In the genomic region with DNA sequence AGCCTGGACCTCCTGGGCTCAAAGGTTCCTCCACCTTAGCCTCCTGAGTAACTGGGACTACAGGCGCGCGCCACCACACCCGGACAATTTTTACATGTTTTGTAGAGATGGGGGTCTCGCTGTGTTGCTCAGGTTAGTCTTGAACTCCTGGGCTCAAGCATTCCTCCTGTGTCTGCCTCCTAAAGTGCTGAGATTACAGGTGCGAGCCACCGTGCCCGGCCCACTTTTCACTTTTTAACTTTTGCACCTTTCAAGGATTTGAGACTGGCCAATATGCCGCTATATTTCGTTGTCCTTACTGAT, we compare ENCODE assay signal across 9 cellular contexts. TPM values are rescaled to one million over a fixed set of nuclear protein-coding genes. Genes with fewer than 3 reads are reported as not detected.
DNase-seq lines count a peak whose midpoint lies in the region; ATAC-seq and TF ChIP-seq lines count a peak whose summit lies in the region.
"Had no signal": no experiment of that assay in that cellular context is flagged by ENCODE, and none has a peak within 500 bp of the region (broad histone marks: within the 10 kb centered on the region; RNA-seq: fewer than 3 reads in every experiment).

No MANE protein-coding gene starts in this region.

- H3K36me3 ChIP-seq in CD4-positive, alpha-beta memory T cell (ENCODE audit: insufficient read depth, low read length) = no peaks in the 10 kb centered on the region
- H3K36me3 ChIP-seq in Panc1 (ENCODE audit: control insufficient read depth, insufficient read depth, low read length) = no peaks in the 10 kb centered on the region
- peaks cover 5% of the 10 kb centered on the region for H3K36me3 ChIP-seq in osteoblast (ENCODE audit: insufficient read depth, low read length)

- H3K4me1 ChIP-seq in CD4-positive, alpha-beta memory T cell (ENCODE audit: insufficient read depth, low read length) = peaks cover 5% of the 10 kb centered on the region
- H3K4me1 ChIP-seq in Panc1 (ENCODE audit: control insufficient read depth, insufficient read depth, low read length) (peaks cover 35% of the 10 kb centered on the region), osteoblast (ENCODE audit: insufficient read depth, low read length) (peaks cover 30% of the 10 kb centered on the region)

- peaks cover 5 to 11% (median 6%) of the 10 kb centered on the region in 4 donors for H3K4me1 Mint-ChIP-seq in CD4-positive, alpha-beta memory T cell
- peaks cover 25% of the 10 kb centered on the region for H3K4me1 Mint-ChIP-seq in endothelial cell (ENCODE audit: unreplicated experiment)

- no peak for DNase-seq in CD4-positive, alpha-beta memory T cell
- DNase-seq in Panc1 (ENCODE audit: low read depth, low spot score) (no peak), endothelial cell (ENCODE audit: low spot score) (no peak), osteoblast (ENCODE audit: insufficient read length, low spot score, missing footprints) (no peak), NCI-H526 treated with DMSO at 0.1 percent for 48 hours (lab: John Stamatoyannopoulos, UW) (no peak), Kasumi-1 (lab: John Stamatoyannopoulos, UW) (no peak), ureter (ENCODE audit: low spot score) (no peak)
- DNase-seq: DND-41 had no signal

- peaks cover 22% of the 10 kb centered on the region for H3K27me3 ChIP-seq in CD4-positive, alpha-beta memory T cell (ENCODE audit: insufficient read depth, low read length)
- H3K27me3 ChIP-seq in Panc1 (ENCODE audit: control insufficient read depth, insufficient read depth, low read length) (no peaks in the 10 kb centered on the region), osteoblast (ENCODE audit: insufficient read depth, low read length) (no peaks in the 10 kb centered on the region)

- H3K27ac ChIP-seq in CD4-positive, alpha-beta memory T cell (ENCODE audit: low read depth, low read length) = no peak overlapping the region
- peak overlapping the region; percentile 75 for H3K27ac ChIP-seq in Panc1 (ENCODE audit: low read length)
- no peak overlapping the region for H3K27ac ChIP-seq in osteoblast (ENCODE audit: low read depth, low read length)

- no peaks in the 10 kb centered on the region for H3K9me3 Mint-ChIP-seq in CD4-positive, alpha-beta memory T cell
- no peaks in the 10 kb centered on the region for H3K9me3 Mint-ChIP-seq in endothelial cell (ENCODE audit: unreplicated experiment)

- no peaks in the 10 kb centered on the region for H4K20me1 ChIP-seq in osteoblast (ENCODE audit: insufficient read depth, low read length)

- POLR2A ChIA-PET in CD4-positive, alpha-beta memory T cell (lab: Charles Lee; ENCODE audit: partially characterized antibody) = no interaction called here
- POLR2A ChIA-PET in Panc1 (lab: Charles Lee) = interaction anchor here (0.6 kb wide), 1 partner anchor 13 kb away, joined by 3 read pairs; no protein-coding TSS in a partner anchor

- H3K4me3 ChIP-seq in CD4-positive, alpha-beta memory T cell (ENCODE audit: low read length in 2 of 2) = peak overlapping the region in 1 of 2 donors; percentile 49
- H3K4me3 ChIP-seq in Panc1 (ENCODE audit: low read depth in 2 of 2, low read length in 2 of 2) (peak overlapping the region; percentile 64 to 71; a peak in 3 of 4 replicates), osteoblast (ENCODE audit: insufficient read depth, low read length) (no peak overlapping the region)

- in situ Hi-C loops in Panc1 (cut with HindIII; ENCODE audit: low pct_unique_long_range_greater_than_20kb, low sequenced_read_pairs) = no loop called here

- peaks cover 21 to 22% of the 10 kb centered on the region in 2 donors for H3K27me3 Mint-ChIP-seq in CD4-positive, alpha-beta memory T cell
- H3K27me3 Mint-ChIP-seq in endothelial cell (ENCODE audit: unreplicated experiment) = peaks cover 3% of the 10 kb centered on the region

- no peak for TF ChIP-seq CTCF in Panc1 (IDR thresholded peaks at IDR 0.05)
- TF ChIP-seq CTCF in endothelial cell (IDR thresholded peaks at IDR 0.05; ENCODE audit: unreplicated experiment) = no peak
- no peak for TF ChIP-seq CTCF in osteoblast (IDR thresholded peaks at IDR 0.05; ENCODE audit: extremely low read depth, low read depth, low read length)

- no peaks in the 10 kb centered on the region for H3K9me3 ChIP-seq in CD4-positive, alpha-beta memory T cell (ENCODE audit: control insufficient read depth in 1 of 2, low read length in 2 of 2)
- no peaks in the 10 kb centered on the region for H3K9me3 ChIP-seq in Panc1 (ENCODE audit: control insufficient read depth, insufficient read depth, low read depth, low read length)
- H3K9me3 ChIP-seq in osteoblast (ENCODE audit: low read depth, low read length) = no peaks in the 10 kb centered on the region

- peak overlapping the region in 1 of 7 donors; percentile 27 for H3K27ac Mint-ChIP-seq in CD4-positive, alpha-beta memory T cell
- peak overlapping the region; percentile 74 for H3K27ac Mint-ChIP-seq in endothelial cell (ENCODE audit: unreplicated experiment)

- H3K4me3 Mint-ChIP-seq in CD4-positive, alpha-beta memory T cell = peak overlapping the region; percentile 51 to 80 (median 74)
- peak overlapping the region; percentile 81 for H3K4me3 Mint-ChIP-seq in endothelial cell (ENCODE audit: unreplicated experiment)

- peaks cover 30% of the 10 kb centered on the region for H3K79me2 ChIP-seq in osteoblast (ENCODE audit: insufficient read depth, low read length)

- H3K36me3 Mint-ChIP-seq in CD4-positive, alpha-beta memory T cell = no peaks in the 10 kb centered on the region
- H3K36me3 Mint-ChIP-seq in endothelial cell (ENCODE audit: low read depth, unreplicated experiment) = no peaks in the 10 kb centered on the region

- CTCF ChIA-PET in CD4-positive, alpha-beta memory T cell (lab: Charles Lee; ENCODE audit: partially characterized antibody) = no interaction called here
- CTCF ChIA-PET in Panc1 (lab: Charles Lee) = no interaction called here

- intact Hi-C loops in CD4-positive, alpha-beta memory T cell (cut with micrococcal nuclease) = loop anchor here (1.0 kb wide), 1 partner anchor 53 kb away; no protein-coding TSS in a partner anchor
- intact Hi-C loops in Panc1 (cut with micrococcal nuclease; ENCODE audit: unreplicated experiment) = no loop called here

- no peak overlapping the region for H2AFZ ChIP-seq in osteoblast (ENCODE audit: low read length)

- ATAC-seq in Panc1 (no peak), GM18861 (IDR thresholded peaks at IDR 0.05; ENCODE audit: unreplicated experiment) (no peak)

- peak overlapping the region; percentile 79 for H3K4me2 ChIP-seq in osteoblast (ENCODE audit: insufficient read depth, low read length)

- BruUV-seq in Panc1 (replicated peaks; lab: Mats Ljungman, UMichigan) = TSS peak; percentile 89

RNA-seq across cellular contexts. Expression of a gene that starts 0.8 kb away (rescaled TPM):
- 1 to 10 TPM; 3.4 to 5.4 TPM for total RNA-seq in CD4-positive, alpha-beta memory T cell
- under 1 TPM in 1 of 2 donors, not detected in 1; 0.94 TPM for polyA plus RNA-seq in CD4-positive, alpha-beta memory T cell
- total RNA-seq in Panc1 (2021; ENCODE audit: unreplicated experiment) (446 TPM), endothelial cell (ENCODE audit: unreplicated experiment) (55.2 TPM), osteoblast (400 and 433 TPM in 2 replicates), ureter (57.7 TPM)
- polyA plus RNA-seq in Panc1 (2012; ENCODE audit: insufficient read length) = 777 TPM

RNA-seq across cellular contexts. Expression of a gene that starts 46.6 kb away (rescaled TPM):
- not detected for total RNA-seq in CD4-positive, alpha-beta memory T cell
- not detected for polyA plus RNA-seq in CD4-positive, alpha-beta memory T cell
- total RNA-seq in Panc1 (2021; ENCODE audit: unreplicated experiment) (0.13 TPM), endothelial cell (ENCODE audit: unreplicated experiment) (not detected), osteoblast (not detected in 2 replicates), ureter (not detected)
- not detected for polyA plus RNA-seq in Panc1 (2012; ENCODE audit: insufficient read length)
